Comparison of ENCODE assay signal across 27 cellular contexts in the genomic region with DNA sequence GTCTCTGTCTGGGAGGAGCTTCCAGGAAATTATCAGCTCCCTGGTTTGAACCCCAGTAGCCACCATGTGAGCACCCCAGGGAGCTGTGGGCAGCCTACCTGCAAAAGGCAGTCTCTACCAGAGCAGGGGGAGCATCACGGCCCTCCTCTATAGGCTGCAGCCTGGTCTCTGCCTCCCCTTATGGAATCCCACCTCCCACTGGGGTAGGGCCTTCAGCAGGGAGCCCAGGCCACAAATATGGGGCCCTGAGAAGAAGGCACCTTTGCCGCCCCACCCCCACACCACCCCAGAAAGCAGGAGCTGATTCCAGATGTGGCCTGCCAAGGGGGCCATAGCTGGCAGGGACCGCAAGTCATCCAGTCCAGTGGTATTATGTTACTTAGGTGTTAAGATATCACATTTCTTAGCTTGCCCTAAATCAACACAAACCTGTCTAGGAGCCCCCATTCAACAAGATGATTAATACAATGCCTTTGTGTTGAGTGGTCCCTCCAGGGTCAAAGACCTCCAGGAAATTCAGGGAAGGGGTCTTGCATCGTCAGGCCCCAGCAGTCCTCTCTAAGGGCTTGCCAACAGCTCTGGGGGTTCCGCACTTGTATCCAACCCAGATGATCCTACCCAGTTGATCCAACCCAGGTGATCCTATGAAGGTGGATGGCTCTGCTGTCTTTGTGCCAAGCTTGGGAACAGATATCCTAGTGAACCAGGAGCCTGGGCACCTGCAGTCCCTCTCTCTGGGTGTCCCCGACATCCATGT.
"Had no signal": no experiment of that assay in that cellular context is flagged by ENCODE, and none has a peak within 500 bp of the region (broad histone marks: within the 10 kb centered on the region; RNA-seq: fewer than 3 reads in every experiment).

No MANE protein-coding gene starts in this region.

- H3K36me3 ChIP-seq: cardiac muscle cell, esophagus muscularis mucosa, gastroesophageal sphincter, heart left ventricle, suprapubic skin, thyroid gland had no signal

- H3K4me2 ChIP-seq: hepatocyte had no signal

- H3K4me1 ChIP-seq: foreskin keratinocyte, psoas muscle had no signal

- H3K4me3 ChIP-seq: cardiac muscle cell, coronary artery, esophagus muscularis mucosa, gastroesophageal sphincter, heart left ventricle, hepatocyte, lung, psoas muscle, skin epidermis, suprapubic skin, thyroid gland had no signal

- H3K4me1 Mint-ChIP-seq: central memory CD8-positive, alpha-beta T cell; memory B cell; neural crest cell; stimulated activated naive CD8-positive, alpha-beta T cell treated with anti-CD3 and anti-CD28 coated beads, Interleukin-15, amount 100 ng/mL, for 72 hours had no signal

- H3K79me2 ChIP-seq: hepatocyte had no signal

- ATAC-seq: foreskin keratinocyte; gastroesophageal sphincter; heart left ventricle; left colon; naive thymus-derived CD4-positive, alpha-beta T cell; psoas muscle; right cardiac atrium; stimulated activated naive CD8-positive, alpha-beta T cell treated with anti-CD3 and anti-CD28 coated beads, Interleukin-15, amount 100 ng/mL, for 72 hours had no signal

- H3K27ac Mint-ChIP-seq: memory B cell; naive thymus-derived CD4-positive, alpha-beta T cell; stimulated activated naive CD8-positive, alpha-beta T cell treated with anti-CD3 and anti-CD28 coated beads, Interleukin-15, amount 100 ng/mL, for 72 hours had no signal

- H3K9me3 ChIP-seq: psoas muscle, suprapubic skin, thyroid gland had no signal

- DNase-seq: dermis blood vessel endothelial cell; effector memory CD4-positive, alpha-beta T cell; foreskin keratinocyte; heart left ventricle; midbrain; naive thymus-derived CD4-positive, alpha-beta T cell; psoas muscle; right cardiac atrium; stimulated activated CD4-positive, alpha-beta T cell treated with anti-CD3 and anti-CD28 coated beads, Interleukin-15, amount 100 ng/mL, for 24 hours; stimulated activated CD4-positive, alpha-beta T cell treated with anti-CD3 and anti-CD28 coated beads, Interleukin-4, amount 100 ng/mL, for 1 hour; stimulated activated CD8-positive, alpha-beta memory T cell treated with anti-CD3 and anti-CD28 coated beads, Interleukin-4, amount 100 ng/mL, for 48 hours; stimulated activated naive CD4-positive, alpha-beta T cell; stimulated activated naive CD8-positive, alpha-beta T cell treated with anti-CD3 and anti-CD28 coated beads, Interleukin-15, amount 100 ng/mL, for 72 hours; thyroid gland; trophoblast cell had no signal

- H3K27ac ChIP-seq: cardiac muscle cell, coronary artery, esophagus muscularis mucosa, foreskin keratinocyte, heart left ventricle, hepatocyte, psoas muscle, suprapubic skin, thyroid gland had no signal

- H3K9me3 Mint-ChIP-seq: central memory CD8-positive, alpha-beta T cell had no signal

- H3K36me3 Mint-ChIP-seq: naive thymus-derived CD4-positive, alpha-beta T cell had no signal

- H2AFZ ChIP-seq: hepatocyte had no signal

- H3K4me3 Mint-ChIP-seq: central memory CD8-positive, alpha-beta T cell; memory B cell; naive thymus-derived CD4-positive, alpha-beta T cell; neural crest cell; stimulated activated naive CD8-positive, alpha-beta T cell treated with anti-CD3 and anti-CD28 coated beads, Interleukin-15, amount 100 ng/mL, for 72 hours had no signal

- H3K27me3 ChIP-seq: cardiac muscle cell, esophagus muscularis mucosa, foreskin keratinocyte, gastroesophageal sphincter, heart left ventricle, hepatocyte, suprapubic skin, thyroid gland had no signal

- H3K27me3 Mint-ChIP-seq: naive thymus-derived CD4-positive, alpha-beta T cell; stimulated activated naive CD8-positive, alpha-beta T cell treated with anti-CD3 and anti-CD28 coated beads, Interleukin-15, amount 100 ng/mL, for 72 hours had no signal
